In genomic region chr1:15994590-15995351, GRCh38 we compare ENCODE assay signal across 1 cellular context.
TF ChIP-seq lines count a peak whose summit lies in the region.

No MANE protein-coding gene starts in this region.

TF ChIP-seq in IMR-90, 13 proteins besides CTCF, POLR2A, EP300 and RAD21 (continued from another document):
- no peak for TF ChIP-seq NFE2L2 (IDR thresholded peaks at IDR 0.05; ENCODE audit: low read depth, low read length)
- TF ChIP-seq FOS (IDR thresholded peaks at IDR 0.05; ENCODE audit: low read depth, low read length) = no peak
- no peak for TF ChIP-seq USF2 (IDR thresholded peaks at IDR 0.05; ENCODE audit: low read depth, low read length)
- TF ChIP-seq RCOR1 (IDR thresholded peaks at IDR 0.05; ENCODE audit: insufficient replicate concordance, low read length) = no peak
- TF ChIP-seq SMC3 (IDR thresholded peaks at IDR 0.05; ENCODE audit: low read depth, low read length) = peak; percentile 97
- TF ChIP-seq ELK1 (IDR thresholded peaks at IDR 0.05; ENCODE audit: borderline replicate concordance, low read depth, low read length) = no peak
- TF ChIP-seq CEBPB (IDR thresholded peaks at IDR 0.05; ENCODE audit: low read depth, low read length) = no peak
- TF ChIP-seq BHLHE40 (IDR thresholded peaks at IDR 0.05; ENCODE audit: low read depth, low read length) = no peak
